17 cellular contexts compared by ENCODE assay signal in genomic region chr11:111310723-111311122, GRCh38. TPM values are rescaled to one million over a fixed set of nuclear protein-coding genes. Genes with fewer than 3 reads are reported as not detected.
"Had no signal": no experiment of that assay in that cellular context is flagged by ENCODE, and none has a peak within 500 bp of the region (broad histone marks: within the 10 kb centered on the region; RNA-seq: fewer than 3 reads in every experiment).

No MANE protein-coding gene starts in this region.

- H3K4me1 ChIP-seq: foreskin keratinocyte, tibial nerve had no signal

- H3K9me3 ChIP-seq: tibial nerve had no signal

- DNase-seq: activated CD4-positive, alpha-beta memory T cell treated with anti-CD3 and anti-CD28 coated beads for 36 hours; activated CD4-positive, alpha-beta T cell treated with anti-CD3 and anti-CD28 coated beads for 1 hour; activated CD8-positive, alpha-beta memory T cell treated with anti-CD3 and anti-CD28 coated beads, Interleukin-2, amount 50 U/mL, for 4 hours; activated gamma-delta T cell treated with Interleukin-2 at 50 U/mL for 16 hours; activated naive CD8-positive, alpha-beta T cell treated with anti-CD3 and anti-CD28 coated beads for 36 hours; activated T-cell treated with anti-CD3 and anti-CD28 coated beads, Interleukin-2, amount 50 U/mL, for 72 hours; brain microvascular endothelial cell; foreskin keratinocyte; heart left ventricle; naive B cell had no signal

- H3K4me3 ChIP-seq: heart left ventricle, lung, skin epidermis, tibial nerve had no signal

- H3K36me3 ChIP-seq: brain microvascular endothelial cell, heart left ventricle, tibial nerve had no signal

- ATAC-seq: activated T-cell treated with anti-CD3 and anti-CD28 coated beads, Interleukin-2, amount 50 U/mL, for 72 hours; heart left ventricle; stimulated activated memory B cell treated with anti-CD40 and anti-IgM and Interleukin-4, amounts not matched to agents 10 μg/mL and 1 μg/mL and 100 μg/mL, for 72 hours had no signal

- H3K9ac ChIP-seq: parathyroid adenoma had no signal

- H3K27ac ChIP-seq: brain microvascular endothelial cell, foreskin keratinocyte, heart left ventricle, parathyroid adenoma, skin epidermis, tibial nerve had no signal

- H3K27me3 ChIP-seq: tibial nerve had no signal

RNA-seq across cellular contexts. Expression of gene POU2AF3, which starts 12.4 kb away (rescaled TPM):
- total RNA-seq: activated CD4-positive, alpha-beta memory T cell treated with anti-CD3 and anti-CD28 coated beads for 36 hours; activated naive CD8-positive, alpha-beta T cell treated with anti-CD3 and anti-CD28 coated beads for 36 hours; dermis microvascular lymphatic vessel endothelial cell; foreskin keratinocyte; T-helper 2 cell treated with Interferon-gamma antibody and Interleukin-4, amounts not matched to agents 100 ng/mL and 5 ng/mL, for 36 hours had no signal
- polyA plus RNA-seq: foreskin keratinocyte had no signal
